In the genomic region with DNA sequence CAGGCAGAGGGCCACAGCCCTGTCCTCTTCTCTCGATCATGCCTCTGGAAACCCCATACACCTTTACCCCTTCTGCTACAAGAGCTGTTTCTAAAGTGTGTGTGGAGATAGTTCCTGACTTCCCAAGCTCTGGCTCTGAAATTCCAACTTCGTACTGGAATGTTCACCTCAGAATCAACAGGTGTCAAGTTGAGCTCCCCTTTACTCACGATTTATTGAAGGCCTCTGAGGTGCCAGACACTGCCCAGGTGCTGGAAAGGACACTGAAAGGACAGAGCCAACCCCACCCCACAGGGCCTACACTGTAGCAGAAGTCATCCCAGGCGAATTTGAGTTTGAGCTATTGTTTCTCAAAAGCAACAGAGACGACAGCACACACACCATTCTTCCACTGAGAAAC, we compare ENCODE assay signal across 18 cellular contexts.
A peak's percentile ranks its signal among the peaks of the same experiment; 100 is the strongest.
DNase-seq lines count a peak whose midpoint lies in the region; ATAC-seq and TF ChIP-seq lines count a peak whose summit lies in the region.
"Had no signal": no experiment of that assay in that cellular context is flagged by ENCODE, and none has a peak within 500 bp of the region (broad histone marks: within the 10 kb centered on the region; RNA-seq: fewer than 3 reads in every experiment).

No MANE protein-coding gene starts in this region.

- CTCF ChIA-PET in CD4-positive, alpha-beta T cell (lab: Charles Lee) = no interaction called here

- H3K4me2 ChIP-seq in H9 (ENCODE audit: insufficient read depth, insufficient read length, low read length) = no peak overlapping the region

- no peaks in the 10 kb centered on the region for H3K27me3 Mint-ChIP-seq in CD4-positive, alpha-beta T cell
- no peaks in the 10 kb centered on the region for H3K27me3 Mint-ChIP-seq in H9 (ENCODE audit: low read depth)
- no peaks in the 10 kb centered on the region for H3K27me3 Mint-ChIP-seq in activated naive CD8-positive, alpha-beta T cell treated with anti-CD3 and anti-CD28 coated beads, Interleukin-2, amount 50 U/mL, for 24 hours
- no peaks in the 10 kb centered on the region for H3K27me3 Mint-ChIP-seq in nephron progenitor cell (ENCODE audit: low read depth, poor library complexity)
- H3K27me3 Mint-ChIP-seq in osteocyte (ENCODE audit: unreplicated experiment) = no peaks in the 10 kb centered on the region

- no peak overlapping the region for H3K56ac ChIP-seq in H9 (ENCODE audit: insufficient read length, low read depth, low read length)

- H3K27ac ChIP-seq in CD4-positive, alpha-beta T cell (ENCODE audit: low read depth, low read length) = no peak overlapping the region
- H3K27ac ChIP-seq in H9 (ENCODE audit: insufficient read length, low read depth, low read length) = no peak overlapping the region
- H3K27ac ChIP-seq: cardiac muscle cell, esophagus squamous epithelium, thoracic aorta, WERI-Rb-1 had no signal

- no peaks in the 10 kb centered on the region for H3K79me2 ChIP-seq in H9 (ENCODE audit: insufficient read depth, low read length)

- no peaks in the 10 kb centered on the region for H3K23me2 ChIP-seq in H9 (ENCODE audit: insufficient read length, low read depth, low read length, poor library complexity, severe bottlenecking)

- H2AK5ac ChIP-seq in H9 (ENCODE audit: insufficient read length, low read length) = no peak overlapping the region

- H3K4ac ChIP-seq in H9 (ENCODE audit: low read depth, low read length) = no peak overlapping the region

- no peak overlapping the region for H4K8ac ChIP-seq in H9 (replicated peaks; ENCODE audit: insufficient read length, low read depth, low read length)

- H3K36me3 Mint-ChIP-seq in CD4-positive, alpha-beta T cell (ENCODE audit: low read depth) = peaks cover 86% of the 10 kb centered on the region
- H3K36me3 Mint-ChIP-seq in H9 (ENCODE audit: insufficient read depth in 1 of 3, low read depth in 3 of 3) = peaks cover 0 to 6% (median 3%) of the 10 kb centered on the region in 3 experiments; a peak in 1 of 7 replicates
- peaks cover 28% of the 10 kb centered on the region for H3K36me3 Mint-ChIP-seq in activated naive CD8-positive, alpha-beta T cell treated with anti-CD3 and anti-CD28 coated beads, Interleukin-2, amount 50 U/mL, for 24 hours (ENCODE audit: low read depth)
- no peaks in the 10 kb centered on the region for H3K36me3 Mint-ChIP-seq in nephron progenitor cell (ENCODE audit: low read depth)
- H3K36me3 Mint-ChIP-seq in osteocyte (ENCODE audit: unreplicated experiment) = peaks cover 20% of the 10 kb centered on the region

- H3K79me1 ChIP-seq in H9 (ENCODE audit: insufficient read depth, low read depth, low read length, poor library complexity, severe bottlenecking) = no peaks in the 10 kb centered on the region

- no peaks in the 10 kb centered on the region for H3K27me3 ChIP-seq in CD4-positive, alpha-beta T cell (ENCODE audit: control insufficient read depth, insufficient read depth, low read length)
- H3K27me3 ChIP-seq in H9 (ENCODE audit: insufficient read depth, low read length) = no peaks in the 10 kb centered on the region
- H3K27me3 ChIP-seq: cardiac muscle cell, esophagus squamous epithelium had no signal

- intact Hi-C loops in CD4-positive, alpha-beta T cell (cut with DNase I, micrococcal nuclease) = loop anchor here (5.0 to 10.0 kb wide), 3 partner anchors 282 to 878 kb away; no protein-coding TSS in a partner anchor

- H3K9ac ChIP-seq in H9 (ENCODE audit: extremely low read depth, insufficient read length, low read length) = no peak overlapping the region

- H3K18ac ChIP-seq in H9 (ENCODE audit: insufficient read length, low read depth, low read length) = no peak overlapping the region

- no peak for ATAC-seq in CD4-positive, alpha-beta T cell (ENCODE audit: poor library complexity)
- no peak for ATAC-seq in activated naive CD8-positive, alpha-beta T cell treated with anti-CD3 and anti-CD28 coated beads, Interleukin-2, amount 50 U/mL, for 24 hours
- no peak for ATAC-seq in GM19467 (IDR thresholded peaks at IDR 0.05; ENCODE audit: unreplicated experiment)
- ATAC-seq: Right ventricle myocardium inferior had no signal

- no peak for DNase-seq in CD4-positive, alpha-beta T cell
- DNase-seq in H9 (no peak), nephron progenitor cell (no peak), osteocyte (ENCODE audit: extremely low spot score, unreplicated experiment) (no peak), NCI-H1930 (lab: John Stamatoyannopoulos, UW) (no peak)
- no peak for DNase-seq in activated naive CD8-positive, alpha-beta T cell treated with anti-CD3 and anti-CD28 coated beads, Interleukin-2, amount 50 U/mL, for 24 hours
- DNase-seq: activated CD8-positive, alpha-beta memory T cell treated with anti-CD3 and anti-CD28 coated beads, Interleukin-2, amount 50 U/mL, for 4 hours; AML-193; esophagus squamous epithelium; GF-D8; Karpas-422; NCI-H1048; NCI-H524 treated with DMSO at 0.1 percent for 48 hours had no signal

- H4K5ac ChIP-seq in H9 (ENCODE audit: insufficient read length, low read depth, low read length) = no peak overlapping the region

- no peak overlapping the region for H3K23ac ChIP-seq in H9 (ENCODE audit: insufficient read length, low read depth, low read length)

- POLR2A ChIA-PET in CD4-positive, alpha-beta T cell (lab: Charles Lee) = interaction anchor here (1.1 kb wide), 1 partner anchor 13 kb away, joined by 4 read pairs; no protein-coding TSS in a partner anchor

- no peaks in the 10 kb centered on the region for H3K4me1 ChIP-seq in H9 (ENCODE audit: insufficient read depth, low read length)

- H2AFZ ChIP-seq in H9 (ENCODE audit: low read length) = no peak overlapping the region

- no peaks in the 10 kb centered on the region for H4K20me1 ChIP-seq in H9 (ENCODE audit: control insufficient read depth, insufficient read depth, insufficient read length)

- no peak overlapping the region for H3K14ac ChIP-seq in H9 (ENCODE audit: insufficient read depth, low read length)

- H2BK12ac ChIP-seq in H9 (ENCODE audit: insufficient read length, low read depth, low read length) = no peak overlapping the region

- H3K4me1 Mint-ChIP-seq in CD4-positive, alpha-beta T cell (ENCODE audit: low read depth) = peaks cover 93% of the 10 kb centered on the region
- peaks cover 15 to 16% of the 10 kb centered on the region in 2 experiments; a peak in 3 of 4 replicates for H3K4me1 Mint-ChIP-seq in H9
- H3K4me1 Mint-ChIP-seq in activated naive CD8-positive, alpha-beta T cell treated with anti-CD3 and anti-CD28 coated beads, Interleukin-2, amount 50 U/mL, for 24 hours = peaks cover 77% of the 10 kb centered on the region
- H3K4me1 Mint-ChIP-seq in nephron progenitor cell = peaks cover 22% of the 10 kb centered on the region
- peaks cover 20% of the 10 kb centered on the region for H3K4me1 Mint-ChIP-seq in osteocyte (ENCODE audit: unreplicated experiment)

- H3K9me3 Mint-ChIP-seq in CD4-positive, alpha-beta T cell = no peaks in the 10 kb centered on the region
- H3K9me3 Mint-ChIP-seq in H9 = no peaks in the 10 kb centered on the region
- no peaks in the 10 kb centered on the region for H3K9me3 Mint-ChIP-seq in activated naive CD8-positive, alpha-beta T cell treated with anti-CD3 and anti-CD28 coated beads, Interleukin-2, amount 50 U/mL, for 24 hours
- no peaks in the 10 kb centered on the region for H3K9me3 Mint-ChIP-seq in nephron progenitor cell
- no peaks in the 10 kb centered on the region for H3K9me3 Mint-ChIP-seq in osteocyte (ENCODE audit: unreplicated experiment)

- peak overlapping the region; percentile 27 for H3K4me3 Mint-ChIP-seq in CD4-positive, alpha-beta T cell
- H3K4me3 Mint-ChIP-seq in H9 (no peak overlapping the region), nephron progenitor cell (no peak overlapping the region), osteocyte (ENCODE audit: unreplicated experiment) (no peak overlapping the region)
- no peak overlapping the region for H3K4me3 Mint-ChIP-seq in activated naive CD8-positive, alpha-beta T cell treated with anti-CD3 and anti-CD28 coated beads, Interleukin-2, amount 50 U/mL, for 24 hours

- no peak overlapping the region for H2BK20ac ChIP-seq in H9 (ENCODE audit: low read depth, low read length, poor library complexity, severe bottlenecking)

- H2BK15ac ChIP-seq in H9 (ENCODE audit: low read depth, low read length) = no peak overlapping the region

- no peak overlapping the region for H2BK5ac ChIP-seq in H9 (ENCODE audit: insufficient read length, low read length)

- H2BK120ac ChIP-seq in H9 (ENCODE audit: low read depth, low read length, poor library complexity, severe bottlenecking) = no peak overlapping the region

- no CpG with 5 or more reads among the region's 5 CpGs for WGBS in H9 (ENCODE audit: extremely low coverage, insufficient read length, low lambda C conversion rate)

- H3T11ph ChIP-seq in H9 (ENCODE audit: low read length) = no peak overlapping the region

- H4K91ac ChIP-seq in H9 (ENCODE audit: insufficient read length, low read depth, low read length) = no peak overlapping the region

- no peaks in the 10 kb centered on the region for H3K9me3 ChIP-seq in CD4-positive, alpha-beta T cell (ENCODE audit: control insufficient read depth, low read length)
- H3K9me3 ChIP-seq in H9 (ENCODE audit: control insufficient read depth, low read depth, low read length) = no peaks in the 10 kb centered on the region
- H3K9me3 ChIP-seq: esophagus squamous epithelium, thoracic aorta had no signal

- H3K27ac Mint-ChIP-seq in CD4-positive, alpha-beta T cell = peak overlapping the region; percentile 87
- H3K27ac Mint-ChIP-seq in H9 (peak overlapping the region in 2 of 3 experiments; percentile 3 to 49; a peak in 2 of 7 replicates), nephron progenitor cell (peak overlapping the region; percentile 74), osteocyte (ENCODE audit: unreplicated experiment) (no peak overlapping the region)
- H3K27ac Mint-ChIP-seq in activated naive CD8-positive, alpha-beta T cell treated with anti-CD3 and anti-CD28 coated beads, Interleukin-2, amount 50 U/mL, for 24 hours = peak overlapping the region; percentile 59

- TF ChIP-seq CTCF in CD4-positive, alpha-beta T cell (IDR thresholded peaks at IDR 0.05) = no peak
- TF ChIP-seq CTCF in H9 (conservative IDR thresholded peaks at IDR 0.05) (no peak), nephron progenitor cell (IDR thresholded peaks at IDR 0.05) (no peak), osteocyte (IDR thresholded peaks at IDR 0.05) (no peak)
